Comparison of ENCODE assay signal across 1 cellular context in genomic region chr2:162613839-162614238, GRCh38.
TF ChIP-seq lines count a peak whose summit lies in the region.

No MANE protein-coding gene starts in this region.

TF ChIP-seq in HepG2, 621 proteins besides CTCF, POLR2A, EP300 and RAD21 (continued from another document):
- TF ChIP-seq ARID5B (CRISPR knock-in tag; IDR thresholded peaks at IDR 0.05) (peak; percentile 50), ZFP82 (CRISPR knock-in tag; IDR thresholded peaks at IDR 0.05; ENCODE audit: borderline replicate concordance) (no peak), RARA (CRISPR knock-in tag; IDR thresholded peaks at IDR 0.05) (peak; percentile 17; the same call in 1 of the 2 replicates), HNF1A (IDR thresholded peaks at IDR 0.05; ENCODE audit: low read depth) (0 out of 2 replicates have a peak, but pooled peaks have one; percentile 36), HNF1A (CRISPR knock-in tag; IDR thresholded peaks at IDR 0.05; ENCODE audit: borderline replicate concordance) (no peak), CEBPB (IDR thresholded peaks at IDR 0.05; ENCODE audit: borderline replicate concordance, low read depth, low read length) (no peak)
